In genomic region chr16:80197790-80198201, GRCh38 we compare ENCODE assay signal across 10 cellular contexts.
DNase-seq lines count a peak whose midpoint lies in the region; TF ChIP-seq lines count a peak whose summit lies in the region.
"Had no signal": no experiment of that assay in that cellular context is flagged by ENCODE, and none has a peak within 500 bp of the region (broad histone marks: within the 10 kb centered on the region; RNA-seq: fewer than 3 reads in every experiment).

No MANE protein-coding gene starts in this region.

- H3K4me3 Mint-ChIP-seq in activated T-cell treated with anti-CD3 and anti-CD28 coated beads, Interleukin-2, amount 50 U/mL, for 24 hours, result no peak overlapping the region
- H3K4me3 Mint-ChIP-seq: CD4-positive, CD25-positive, alpha-beta regulatory T cell; H9 had no signal

- 54 to 59% methylated on average over 4 of the region's 4 CpGs for WGBS in thyroid gland, 2 donors

- TF ChIP-seq CTCF in thyroid gland (IDR thresholded peaks at IDR 0.05), result no peak

- no peaks in the 10 kb centered on the region for H3K27me3 ChIP-seq in thyroid gland

- peak overlapping the region; percentile 58 for H3K27ac Mint-ChIP-seq in activated T-cell treated with anti-CD3 and anti-CD28 coated beads, Interleukin-2, amount 50 U/mL, for 24 hours
- H3K27ac Mint-ChIP-seq: CD4-positive, CD25-positive, alpha-beta regulatory T cell; H9 had no signal

- no peaks in the 10 kb centered on the region for H3K4me1 ChIP-seq in thyroid gland

- no peaks in the 10 kb centered on the region for H3K36me3 Mint-ChIP-seq in activated T-cell treated with anti-CD3 and anti-CD28 coated beads, Interleukin-2, amount 50 U/mL, for 24 hours (ENCODE audit: low read depth)
- H3K36me3 Mint-ChIP-seq: CD4-positive, CD25-positive, alpha-beta regulatory T cell had no signal

- H3K4me3 ChIP-seq in thyroid gland (replicated peaks in 1 of 3), result no peak overlapping the region

- intact Hi-C loops in thyroid gland (cut with DNase I), result no loop called here

- H3K9me3 ChIP-seq in thyroid gland, result no peaks in the 10 kb centered on the region

- peaks cover 8% of the 10 kb centered on the region for H3K4me1 Mint-ChIP-seq in activated T-cell treated with anti-CD3 and anti-CD28 coated beads, Interleukin-2, amount 50 U/mL, for 24 hours (ENCODE audit: low read depth)
- H3K4me1 Mint-ChIP-seq: CD4-positive, CD25-positive, alpha-beta regulatory T cell; H9 had no signal

- H3K9me3 Mint-ChIP-seq in activated T-cell treated with anti-CD3 and anti-CD28 coated beads, Interleukin-2, amount 50 U/mL, for 24 hours, result no peaks in the 10 kb centered on the region
- H3K9me3 Mint-ChIP-seq: H9 had no signal

- H3K27ac ChIP-seq in thyroid gland, result no peak overlapping the region

- peaks cover 41% of the 10 kb centered on the region for H3K27me3 Mint-ChIP-seq in activated T-cell treated with anti-CD3 and anti-CD28 coated beads, Interleukin-2, amount 50 U/mL, for 24 hours

- no peak for TF ChIP-seq POLR2A in thyroid gland (IDR thresholded peaks at IDR 0.05)

- H3K36me3 ChIP-seq in thyroid gland, result no peaks in the 10 kb centered on the region

- DNase-seq in activated T-cell treated with anti-CD3 and anti-CD28 coated beads, Interleukin-2, amount 50 U/mL, for 24 hours, result no peak
- DNase-seq in activated T-cell treated with anti-CD3 and anti-CD28 coated beads, Interleukin-2, amount 50 U/mL, for 1 hour, result no peak
- DNase-seq in RPMI7951 (ENCODE audit: low read depth) (peak; percentile 90), fibroblast of gingiva (ENCODE audit: low read depth) (peak; percentile 84), smooth muscle cell of the brain vasculature (ENCODE audit: low read depth, low spot score) (peak; percentile 43), thyroid gland (no peak), MV-4-11 (lab: John Stamatoyannopoulos, UW) (no peak), NCI-H526 (lab: John Stamatoyannopoulos, UW) (no peak)
- DNase-seq: CD4-positive, CD25-positive, alpha-beta regulatory T cell; H9 had no signal

Comparison
In these comparisons a context has a peak if more than half of its experiments do, and no peak if none do; other contexts are left out.
1. DNase-seq: peak in RPMI7951 (single experiment), fibroblast of gingiva (single experiment) and smooth muscle cell of the brain vasculature (single experiment); none in activated T-cell treated with anti-CD3 and anti-CD28 coated beads, Interleukin-2, amount 50 U/mL, for 24 hours (single experiment), activated T-cell treated with anti-CD3 and anti-CD28 coated beads, Interleukin-2, amount 50 U/mL, for 1 hour (single experiment), thyroid gland (0 of 2), MV-4-11 (single experiment) and NCI-H526 (0 of 2).